In genomic region chr21:15281714-15282113, GRCh38 we compare ENCODE assay signal across 28 cellular contexts.
"Had no signal": no experiment of that assay in that cellular context is flagged by ENCODE, and none has a peak within 500 bp of the region (broad histone marks: within the 10 kb centered on the region; RNA-seq: fewer than 3 reads in every experiment).

No MANE protein-coding gene starts in this region.

- H3K27me3 ChIP-seq: colonic mucosa, dorsolateral prefrontal cortex, esophagus muscularis mucosa, esophagus squamous epithelium, foreskin keratinocyte, gastrocnemius medialis, gastroesophageal sphincter, heart left ventricle, heart right ventricle had no signal

- H3K4me3 ChIP-seq: colonic mucosa, coronary artery, dorsolateral prefrontal cortex, esophagus muscularis mucosa, esophagus squamous epithelium, gastrocnemius medialis, gastroesophageal sphincter, heart left ventricle, heart right ventricle had no signal

- FAIRE-seq: colon, endometrium, endothelial cell of umbilical vein, frontal cortex had no signal

- DNase-seq: colonic mucosa; cortex of kidney; dermis blood vessel endothelial cell; dorsolateral prefrontal cortex; effector CD4-positive, alpha-beta T cell; effector CD8-positive, alpha-beta T cell; effector memory CD4-positive, alpha-beta T cell; effector memory CD8-positive, alpha-beta T cell; endodermal cell; erythroblast; esophagus squamous epithelium; foreskin fibroblast; foreskin keratinocyte; foreskin melanocyte; gastrocnemius medialis; glutamatergic neuron; head of caudate nucleus; heart left ventricle; heart right ventricle had no signal

- H3K9me3 ChIP-seq: colonic mucosa, esophagus squamous epithelium, gastrocnemius medialis, gastroesophageal sphincter had no signal

- H3K36me3 ChIP-seq: colonic mucosa, esophagus muscularis mucosa, esophagus squamous epithelium, gastrocnemius medialis, gastroesophageal sphincter, heart left ventricle, heart right ventricle had no signal

- H3K4me1 ChIP-seq: colonic mucosa, esophagus muscularis mucosa, esophagus squamous epithelium, gastroesophageal sphincter, heart left ventricle, heart right ventricle had no signal

- H3K27ac ChIP-seq: colonic mucosa, coronary artery, dorsolateral prefrontal cortex, epithelial cell of prostate, esophagus muscularis mucosa, esophagus squamous epithelium, foreskin keratinocyte, gastrocnemius medialis, gastroesophageal sphincter, heart left ventricle, heart right ventricle had no signal

- ATAC-seq: effector memory CD8-positive, alpha-beta T cell; esophagus mucosa; foreskin keratinocyte; gastrocnemius medialis; gastroesophageal sphincter; heart left ventricle; heart right ventricle had no signal
